In the genomic region with DNA sequence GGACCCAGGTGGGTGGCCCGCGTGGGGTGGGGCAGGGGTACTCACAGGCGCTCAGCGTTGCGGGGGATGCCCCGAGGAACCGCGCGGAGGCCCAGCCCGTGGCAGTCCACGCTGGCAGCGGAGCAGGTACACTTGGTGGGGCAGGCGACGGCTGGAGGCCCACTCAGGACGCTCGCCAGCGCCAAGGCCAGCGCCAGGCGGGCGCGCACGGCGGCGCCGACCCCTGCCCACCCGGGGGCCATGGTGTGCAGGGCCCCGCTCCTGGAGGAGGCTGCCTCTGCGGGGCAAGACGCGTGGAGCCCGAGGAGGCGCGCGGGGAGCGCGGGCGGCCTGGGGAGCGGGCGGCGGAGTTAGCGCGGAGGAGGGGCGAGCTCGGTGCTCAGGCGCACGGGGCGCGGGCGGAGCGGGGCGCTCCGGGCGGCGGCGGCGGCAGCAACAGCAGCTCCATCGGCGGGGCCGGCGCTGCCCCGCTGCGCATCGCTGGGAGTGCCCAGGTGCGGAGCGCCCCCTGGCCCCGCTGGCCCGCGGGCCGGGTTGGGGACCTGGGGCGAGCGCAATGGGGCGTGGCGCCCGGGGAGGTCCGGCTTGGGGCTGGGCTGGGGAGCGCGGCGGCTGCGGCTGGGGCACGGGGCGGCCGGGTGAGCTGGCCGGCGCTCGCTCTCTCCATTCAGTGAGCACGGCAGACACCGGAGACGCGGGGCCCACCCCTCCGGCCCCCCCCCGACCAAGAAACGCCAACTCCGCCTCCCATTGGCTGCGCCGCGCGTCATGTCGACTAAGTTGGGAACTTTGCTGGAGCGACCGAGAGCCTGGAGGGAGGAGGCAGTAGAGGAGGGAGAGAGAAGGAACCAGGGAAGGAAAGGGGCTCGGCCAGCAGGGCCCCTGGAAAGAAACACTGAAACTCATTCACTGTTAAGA, we compare ENCODE assay signal across 9 cellular contexts. TPM values are rescaled to one million over a fixed set of nuclear protein-coding genes. Genes with fewer than 3 reads are reported as not detected.
DNase-seq lines count a peak whose midpoint lies in the region; ATAC-seq and TF ChIP-seq lines count a peak whose summit lies in the region.
"Had no signal": no experiment of that assay in that cellular context is flagged by ENCODE, and none has a peak within 500 bp of the region (broad histone marks: within the 10 kb centered on the region; RNA-seq: fewer than 3 reads in every experiment).

TSS of gene SLIT3 (minus strand) at position 672 of the 918 bp plus-strand sequence. CDS start at position 242, 430 bp downstream.

- peak; percentile 41 for TF ChIP-seq RAD21 in SK-N-SH (IDR thresholded peaks at IDR 0.05; ENCODE audit: low read length)

- peaks cover 8% of the 10 kb centered on the region for H3F3A ChIP-seq in SK-N-SH (replicated peaks; ENCODE audit: insufficient read depth)

- intact Hi-C loops in posterior vena cava (cut with DNase I), result loop anchor here (5.0 to 10.0 kb wide), 3 partner anchors 308 to 596 kb away; no protein-coding TSS in a partner anchor

- no peak within 1 kb of the TSS for H3K27ac Mint-ChIP-seq in glutamatergic neuron (ENCODE audit: unreplicated experiment)

- H2AFZ ChIP-seq in SK-N-SH (ENCODE audit: low read depth), result peak within 1 kb of the TSS; percentile 43

- peaks cover 10 to 37% of the 10 kb centered on the region in 2 experiments; a peak in 2 of 4 replicates for H3K4me1 ChIP-seq in SK-N-SH (ENCODE audit: control insufficient read depth in 1 of 2, insufficient read depth in 2 of 2, low read depth in 1 of 2, low read length in 1 of 2)

- POLR2A ChIA-PET in SK-N-SH (lab: Yijun Ruan, JAX), result interaction anchor here (0.6 to 1.6 kb wide), 7 partner anchors 20 to 312 kb away, joined by 3 to 6 read pairs (median 3); partner anchors contain the start of gene SPDL1

- no peaks in the 10 kb centered on the region for H3K27me3 ChIP-seq in SK-N-SH (ENCODE audit: insufficient read depth)

- H3K4me1 Mint-ChIP-seq in glutamatergic neuron (ENCODE audit: low read depth, unreplicated experiment), result peaks cover 8% of the 10 kb centered on the region

- H3K9me3 ChIP-seq in SK-N-SH, result no peaks in the 10 kb centered on the region

- peak within 1 kb of the TSS; percentile 46 to 83 for H3K27ac ChIP-seq in SK-N-SH (ENCODE audit: low read depth in 2 of 2, low read length in 1 of 2)
- H3K27ac ChIP-seq: HL-60 had no signal

- peak within 1 kb of the TSS; percentile 75 to 87 for H3K4me3 ChIP-seq in SK-N-SH (ENCODE audit: low read depth in 2 of 2, low read length in 1 of 2)

- peak; percentile 75 for DNase-seq in G401 (ENCODE audit: low spot score)
- DNase-seq in SK-N-SH, result peak; percentile 90
- peak; percentile 54 for DNase-seq in glutamatergic neuron
- peak; percentile 91 for DNase-seq in posterior vena cava (ENCODE audit: low spot score)
- DNase-seq in NCI-H146 treated with DMSO at 0.1 percent for 48 hours (lab: John Stamatoyannopoulos, UW; ENCODE audit: unreplicated experiment), result no peak
- DNase-seq in activated CD4-positive, alpha-beta T cell treated with anti-CD3 and anti-CD28 coated beads for 1 hour, result no peak
- no peak for DNase-seq in DMS53 (lab: John Stamatoyannopoulos, UW)

- peaks cover 10 to 16% of the 10 kb centered on the region in 2 experiments for H3K36me3 ChIP-seq in SK-N-SH (replicated peaks in 1 of 2; ENCODE audit: control insufficient read depth in 1 of 2, insufficient read depth in 2 of 2, low read length in 1 of 2)

- in situ Hi-C loops in G401 (cut with HindIII; ENCODE audit: low sequenced_read_pairs), result no loop called here

- peak within 1 kb of the TSS; percentile 94 for H3K4me2 ChIP-seq in SK-N-SH

- 5% methylated on average over 27 of the region's 101 CpGs for WGBS in SK-N-SH (ENCODE audit: low lambda C conversion rate)

- CTCF ChIA-PET in SK-N-SH (lab: Yijun Ruan, JAX), result interaction anchor here (0.5 to 5.1 kb wide), 22 partner anchors 8 to 354 kb away, joined by 3 to 65 read pairs (median 6); no protein-coding TSS in a partner anchor

- peak within 1 kb of the TSS; percentile 82 for H3K4me3 Mint-ChIP-seq in glutamatergic neuron (ENCODE audit: unreplicated experiment)

- TF ChIP-seq CTCF in SK-N-SH (IDR thresholded peaks at IDR 0.05), result 0 out of 2 replicates have a peak, but pooled peaks have one; percentile 16
- no peak for TF ChIP-seq CTCF in glutamatergic neuron (IDR thresholded peaks at IDR 0.05; ENCODE audit: partially characterized antibody, unreplicated experiment)

- peaks cover 6% of the 10 kb centered on the region for H3K9me3 Mint-ChIP-seq in glutamatergic neuron (ENCODE audit: unreplicated experiment)

- no peak for ATAC-seq in HG03159 (IDR thresholded peaks at IDR 0.05; ENCODE audit: unreplicated experiment)

- no peaks in the 10 kb centered on the region for H3K36me3 Mint-ChIP-seq in glutamatergic neuron (ENCODE audit: unreplicated experiment)

- peaks cover 46% of the 10 kb centered on the region for H3K79me2 ChIP-seq in SK-N-SH (ENCODE audit: insufficient read depth)

- peaks cover 16% of the 10 kb centered on the region for H3K27me3 Mint-ChIP-seq in glutamatergic neuron (ENCODE audit: unreplicated experiment)

- no peak for TF ChIP-seq EP300 in SK-N-SH (IDR thresholded peaks at IDR 0.05; ENCODE audit: borderline replicate concordance in 1 of 2, low read depth in 1 of 2, low read length in 1 of 2)

- peak within 1 kb of the TSS; percentile 68 for H3K9ac ChIP-seq in SK-N-SH

- no peaks in the 10 kb centered on the region for H3K9me2 ChIP-seq in SK-N-SH

- no peaks in the 10 kb centered on the region; the same call in 1 of the 2 replicates for H4K20me1 ChIP-seq in SK-N-SH (ENCODE audit: insufficient read depth)

TF ChIP-seq in SK-N-SH, 30 proteins besides CTCF, POLR2A, EP300 and RAD21:
- no peak for TF ChIP-seq ELF1 (IDR thresholded peaks at IDR 0.05)
- peak; percentile 38; the same call in 1 of the 2 replicates for TF ChIP-seq SMC3 (IDR thresholded peaks at IDR 0.05; ENCODE audit: low read depth, low read length)
- peak; percentile 42; the same call in 1 of the 2 replicates for TF ChIP-seq POLR2AphosphoS5 (IDR thresholded peaks at IDR 0.05; ENCODE audit: low read depth, low read length)
- TF ChIP-seq YY1 (IDR thresholded peaks at IDR 0.05; ENCODE audit: low read depth), result 0 out of 2 replicates have a peak, but pooled peaks have one; percentile 33
- peak; percentile 90 for TF ChIP-seq PBX3 (IDR thresholded peaks at IDR 0.05)
- no peak for TF ChIP-seq RCOR1 (IDR thresholded peaks at IDR 0.05; ENCODE audit: low read length)
- 0 out of 2 replicates have a peak, but pooled peaks have one; percentile 3 for TF ChIP-seq TCF12 (IDR thresholded peaks at IDR 0.05)
- TF ChIP-seq FOSL2 (IDR thresholded peaks at IDR 0.05; ENCODE audit: borderline replicate concordance, low read depth), result no peak
- 0 out of 2 replicates have a peak, but pooled peaks have one; percentile 29 for TF ChIP-seq MXI1 (IDR thresholded peaks at IDR 0.05; ENCODE audit: low read depth, low read length)

RNA-seq across cellular contexts. Expression of gene SLIT3, which starts in this region (rescaled TPM):
- 0.03 TPM in 1 of 2 replicates, not detected in the other for total RNA-seq in G401 (2014; rRNA removed; shearing (Covaris generic))
- 80.0 and 119 TPM in 2 replicates for polyA plus RNA-seq in SK-N-SH (2012; rRNA removed)
- 65.8 and 110 TPM in 2 replicates for polyA plus RNA-seq in SK-N-SH (2012; cell fraction: cytosol; rRNA removed)
- polyA plus RNA-seq in SK-N-SH (2012; cell fraction: nucleus; rRNA removed), result 139 and 176 TPM in 2 replicates
- 11.5 TPM for total RNA-seq in glutamatergic neuron (ENCODE audit: unreplicated experiment)
- 100 to 1,000 TPM in 1 of 2 donors, 10 to 100 TPM in 1; 67.1 to 140 TPM for total RNA-seq in posterior vena cava

Comparison
In these comparisons a context has a peak if more than half of its experiments do, and no peak if none do; other contexts are left out.
1. RNA of gene SLIT3 (total RNA-seq): 67.1 to 140 TPM in posterior vena cava and 11.5 TPM in glutamatergic neuron (single experiment); 0.03 TPM in G401; every median in the first group is over 10 times any median in the second.
2. Peak in DNase-seq in G401; RNA of the gene not detected or under 1 TPM.
3. DNase-seq: peak in SK-N-SH (single experiment), glutamatergic neuron (single experiment) and posterior vena cava (single experiment); none in NCI-H146 treated with DMSO at 0.1 percent for 48 hours (single experiment), activated CD4-positive, alpha-beta T cell treated with anti-CD3 and anti-CD28 coated beads for 1 hour (single experiment) and DMS53 (single experiment).